8 cellular contexts compared by ENCODE assay signal in genomic region chr5:103041071-103041676, GRCh38.
DNase-seq lines count a peak whose midpoint lies in the region; ATAC-seq and TF ChIP-seq lines count a peak whose summit lies in the region.

No MANE protein-coding gene starts in this region.

- peak; percentile 44 to 82 (median 63) for TF ChIP-seq CTCF in heart right ventricle (IDR thresholded peaks at IDR 0.05)

- H3K4me1 ChIP-seq in heart right ventricle: no peaks in the 10 kb centered on the region

- H3K36me3 ChIP-seq in heart right ventricle: no peaks in the 10 kb centered on the region

- no peaks in the 10 kb centered on the region for H3K9me3 ChIP-seq in heart right ventricle

- no peak overlapping the region for H3K4me3 Mint-ChIP-seq in activated CD4-positive, alpha-beta memory T cell treated with anti-CD3 and anti-CD28 coated beads for 36 hours

- no peak overlapping the region for H3K27ac Mint-ChIP-seq in activated CD4-positive, alpha-beta memory T cell treated with anti-CD3 and anti-CD28 coated beads for 36 hours

- no peaks in the 10 kb centered on the region for H3K4me1 Mint-ChIP-seq in activated CD4-positive, alpha-beta memory T cell treated with anti-CD3 and anti-CD28 coated beads for 36 hours (ENCODE audit: low read depth)

- no peak overlapping the region for H3K4me3 ChIP-seq in heart right ventricle

- CTCF ChIA-PET in activated CD4-positive, alpha-beta memory T cell treated with anti-CD3 and anti-CD28 coated beads for 36 hours (lab: Charles Lee): interaction anchor here (1.0 to 1.1 kb wide), 2 partner anchors 361 to 504 kb away, joined by 3 read pairs; no protein-coding TSS in a partner anchor

- peaks cover 2% of the 10 kb centered on the region for H3K27me3 Mint-ChIP-seq in activated CD4-positive, alpha-beta memory T cell treated with anti-CD3 and anti-CD28 coated beads for 36 hours

- POLR2A ChIA-PET in activated CD4-positive, alpha-beta memory T cell treated with anti-CD3 and anti-CD28 coated beads for 36 hours (lab: Charles Lee): no interaction called here

- ATAC-seq in heart right ventricle: no peak

- intact Hi-C loops in heart right ventricle (cut with DNase I): loop anchor here in 9 of 10 donors (2.0 to 10.0 kb wide), 9 partner anchors 358 to 504 kb away; no protein-coding TSS in a partner anchor
- intact Hi-C loops in cardiac septum (cut with DNase I): loop anchor here (2.0 to 5.0 kb wide), 2 partner anchors 259 to 360 kb away; no protein-coding TSS in a partner anchor
- intact Hi-C loops in activated CD4-positive, alpha-beta memory T cell treated with anti-CD3 and anti-CD28 coated beads for 36 hours (cut with micrococcal nuclease): loop anchor here (1.0 to 2.0 kb wide), 2 partner anchors 360 to 458 kb away; no protein-coding TSS in a partner anchor

- no peak for DNase-seq in heart right ventricle
- no peak for DNase-seq in cardiac septum (ENCODE audit: low spot score)
- peak; percentile 19 for DNase-seq in NCI-H2171 (lab: John Stamatoyannopoulos, UW)
- peak; percentile 15 for DNase-seq in brain pericyte (ENCODE audit: low read depth, low spot score)
- DNase-seq in medulla oblongata (ENCODE audit: extremely low spot score): peak; percentile 50
- DNase-seq in hypothalamus (lab: John Stamatoyannopoulos, UW): no peak
- DNase-seq in activated CD4-positive, alpha-beta memory T cell treated with anti-CD3 and anti-CD28 coated beads for 36 hours: no peak
- DNase-seq in cortex of kidney (lab: John Stamatoyannopoulos, UW): no peak

- no peak overlapping the region for H3K27ac ChIP-seq in heart right ventricle

- H3K36me3 Mint-ChIP-seq in activated CD4-positive, alpha-beta memory T cell treated with anti-CD3 and anti-CD28 coated beads for 36 hours: no peaks in the 10 kb centered on the region

- WGBS in heart right ventricle, 2 donors: 38 to 41% methylated on average over 4 of the region's 4 CpGs

- no peaks in the 10 kb centered on the region for H3K27me3 ChIP-seq in heart right ventricle

- no peaks in the 10 kb centered on the region for H3K9me3 Mint-ChIP-seq in activated CD4-positive, alpha-beta memory T cell treated with anti-CD3 and anti-CD28 coated beads for 36 hours

Comparison
In these comparisons a context has a peak if more than half of its experiments do, and no peak if none do; other contexts are left out.
1. DNase-seq: peak in NCI-H2171 (single experiment), brain pericyte (single experiment) and medulla oblongata (single experiment); none in heart right ventricle (0 of 2), cardiac septum (single experiment), hypothalamus (0 of 51), activated CD4-positive, alpha-beta memory T cell treated with anti-CD3 and anti-CD28 coated beads for 36 hours (single experiment) and cortex of kidney (single experiment).